Comparison of ENCODE assay signal across 8 cellular contexts in genomic region chr17:50865868-50866260, GRCh38. TPM values are rescaled to one million over a fixed set of nuclear protein-coding genes. Genes with fewer than 3 reads are reported as not detected.
DNase-seq lines count a peak whose midpoint lies in the region; ATAC-seq and TF ChIP-seq lines count a peak whose summit lies in the region.

No MANE protein-coding gene starts in this region.

- TF ChIP-seq CTCF in 22Rv1 (IDR thresholded peaks at IDR 0.05) (no peak), OCI-LY1 (IDR thresholded peaks at IDR 0.05; ENCODE audit: low read length) (no peak), esophagus squamous epithelium (IDR thresholded peaks at IDR 0.05) (no peak), prostate gland (IDR thresholded peaks at IDR 0.05) (no peak)

- no peak for TF ChIP-seq POLR2A in esophagus squamous epithelium (IDR thresholded peaks at IDR 0.05)
- TF ChIP-seq POLR2A in prostate gland (IDR thresholded peaks at IDR 0.05) = no peak

- H3K27ac ChIP-seq in 22Rv1 = peak overlapping the region; percentile 100
- peak overlapping the region; percentile 44 for H3K27ac ChIP-seq in OCI-LY1 (ENCODE audit: low read depth, low read length, poor library complexity, severe bottlenecking)
- H3K27ac ChIP-seq in esophagus squamous epithelium = peak overlapping the region; percentile 96 to 100 (median 98)
- peak overlapping the region; percentile 100 for H3K27ac ChIP-seq in prostate gland

- intact Hi-C loops in esophagus squamous epithelium (cut with DNase I) (loop anchor here (5.0 kb wide), 1 partner anchor 86 kb away; no protein-coding TSS in a partner anchor), prostate gland (cut with DNase I) (loop anchor here (1.0 to 2.0 kb wide), 2 partner anchors 38 to 89 kb away; no protein-coding TSS in a partner anchor)

- WGBS in esophagus squamous epithelium, 2 donors = 2% methylated on average over 9 of the region's 53 CpGs; no CpG with 5 or more reads in 1 of the 2 donors
- under 1% methylated on average over 38 of the region's 53 CpGs for WGBS in prostate gland

- H3K27me3 ChIP-seq in OCI-LY1 (ENCODE audit: insufficient read depth, low read length) (no peaks in the 10 kb centered on the region), esophagus squamous epithelium (no peaks in the 10 kb centered on the region), prostate gland (replicated peaks; ENCODE audit: insufficient read depth) (no peaks in the 10 kb centered on the region)

- H3K4me1 ChIP-seq in OCI-LY1 (ENCODE audit: insufficient read depth, low read length, severe bottlenecking) (peaks cover 29% of the 10 kb centered on the region), esophagus squamous epithelium (peaks cover 7 to 61% (median 20%) of the 10 kb centered on the region in 3 donors), prostate gland (replicated peaks) (no peaks in the 10 kb centered on the region)

- H2AFZ ChIP-seq in OCI-LY1 (ENCODE audit: low read length) = no peak overlapping the region

- no peaks in the 10 kb centered on the region for H3K9me2 ChIP-seq in OCI-LY1 (ENCODE audit: low read depth, low read length)

- DNase-seq in esophagus squamous epithelium (lab: John Stamatoyannopoulos, UW) (no peak), prostate gland (ENCODE audit: low spot score) (no peak), nucleus accumbens (lab: John Stamatoyannopoulos, UW) (no peak), mesenteric fat pad (ENCODE audit: low spot score) (no peak), NCI-H1105 treated with DMSO at 0.1 percent for 48 hours (lab: John Stamatoyannopoulos, UW) (no peak)

- no peaks in the 10 kb centered on the region for H4K20me1 ChIP-seq in OCI-LY1 (ENCODE audit: insufficient read depth, low read length)

- H3K9me3 ChIP-seq in OCI-LY1 (ENCODE audit: low read length) (no peaks in the 10 kb centered on the region), esophagus squamous epithelium (no peaks in the 10 kb centered on the region), prostate gland (no peaks in the 10 kb centered on the region)

- H3F3A ChIP-seq in OCI-LY1 (ENCODE audit: insufficient read depth, low read length) = no peaks in the 10 kb centered on the region

- H3K79me2 ChIP-seq in OCI-LY1 (ENCODE audit: insufficient read depth, low read length) = peaks cover 12% of the 10 kb centered on the region

- H3K4me2 ChIP-seq in OCI-LY1 (ENCODE audit: low read length) = peak overlapping the region; percentile 78

- H3K36me3 ChIP-seq in OCI-LY1 (ENCODE audit: insufficient read depth, low read length) = peaks cover 16% of the 10 kb centered on the region; the same call in 1 of the 2 replicates
- peaks cover 6 to 29% (median 9%) of the 10 kb centered on the region in 3 donors for H3K36me3 ChIP-seq in esophagus squamous epithelium
- H3K36me3 ChIP-seq in prostate gland = no peaks in the 10 kb centered on the region

- ATAC-seq in GM21367 (IDR thresholded peaks at IDR 0.05; ENCODE audit: unreplicated experiment) = peak; percentile 4

- H3K9ac ChIP-seq in OCI-LY1 (ENCODE audit: low read length) = peak overlapping the region; percentile 85

- H3K4me3 ChIP-seq in OCI-LY1 (ENCODE audit: low read depth, low read length, poor library complexity, severe bottlenecking) (peak overlapping the region; percentile 75), esophagus squamous epithelium (peak overlapping the region; percentile 92 to 99 (median 97)), prostate gland (peak overlapping the region; percentile 79 to 98)

RNA-seq across cellular contexts. Expression of gene TOB1, which starts 0.3 kb away (rescaled TPM):
- total RNA-seq in esophagus squamous epithelium (10 to 100 TPM; 21.5 to 35.9 (median 31.1) TPM), prostate gland (10 to 100 TPM; 37.1 to 64.7 TPM), mesenteric fat pad (70.7 TPM)

RNA-seq across cellular contexts. Expression of gene WFIKKN2, which starts 30.5 kb away (rescaled TPM):
- total RNA-seq in esophagus squamous epithelium (under 1 TPM in 1 of 4 donors, not detected in 3; 0.08 TPM), prostate gland (1 to 10 TPM in 1 of 2 donors, under 1 TPM in 1; 0.18 to 2.4 TPM), mesenteric fat pad (0.16 TPM)

Comparison
In these comparisons a context has a peak if more than half of its experiments do, and no peak if none do; other contexts are left out.
1. H3K27ac ChIP-seq: peak in every context shown above with its lines; median percentile 100 in 22Rv1; 100 in prostate gland; 98 in esophagus squamous epithelium; 44 in OCI-LY1.